ENCODE assay signal across 9 cellular contexts in genomic region chr2:238379096-238379810, GRCh38. TPM values are rescaled to one million over a fixed set of nuclear protein-coding genes. Genes with fewer than 3 reads are reported as not detected.
DNase-seq lines count a peak whose midpoint lies in the region; FAIRE-seq and TF ChIP-seq lines count a peak whose summit lies in the region.
"Had no signal": no experiment of that assay in that cellular context is flagged by ENCODE, and none has a peak within 500 bp of the region (broad histone marks: within the 10 kb centered on the region; RNA-seq: fewer than 3 reads in every experiment).

No MANE protein-coding gene starts in this region.

- no CpG with 5 or more reads among the region's 15 CpGs for WGBS in mesendoderm (ENCODE audit: extremely low coverage, insufficient coverage, low lambda C conversion rate)

- DNase-seq in GM13976 (ENCODE audit: low spot score) (peak; percentile 35), PC-9 (peak; percentile 31 to 41), bronchial epithelial cell (ENCODE audit: low read depth) (peak; percentile 60), pulmonary artery endothelial cell (ENCODE audit: low read depth, low spot score) (peak; percentile 57), D721Med (ENCODE audit: insufficient read length, low spot score) (no peak), H7 (no peak), mesendoderm (no peak), AG08395 (ENCODE audit: low spot score) (no peak)

- intact Hi-C loops in PC-9 (cut with micrococcal nuclease; ENCODE audit: unreplicated experiment): no loop called here

- H3F3A ChIP-seq in PC-9 (ENCODE audit: insufficient read depth, low read depth): peaks cover 22% of the 10 kb centered on the region

- H3K27ac ChIP-seq in PC-9 (peak overlapping the region; percentile 58; the same call in 1 of the 2 replicates), mesendoderm (ENCODE audit: low read depth, low read length) (no peak overlapping the region)
- H3K27ac ChIP-seq: SK-N-MC had no signal

- H4K5ac ChIP-seq in mesendoderm (ENCODE audit: low read length): no peak overlapping the region

- no peaks in the 10 kb centered on the region for H3K79me1 ChIP-seq in mesendoderm (ENCODE audit: low read length)

- H3K4me3 ChIP-seq in PC-9: no peak overlapping the region
- H3K4me3 ChIP-seq in bronchial epithelial cell (ENCODE audit: low read depth, low read length): no peak overlapping the region
- no peak overlapping the region for H3K4me3 ChIP-seq in H7 (ENCODE audit: insufficient read depth, low read depth, low read length)
- no peak overlapping the region for H3K4me3 ChIP-seq in mesendoderm (ENCODE audit: low read length)
- H3K4me3 ChIP-seq: SK-N-MC had no signal

- H3K79me2 ChIP-seq in PC-9 (ENCODE audit: low read depth) (no peaks in the 10 kb centered on the region), mesendoderm (ENCODE audit: control insufficient read depth, insufficient read depth, low read length) (no peaks in the 10 kb centered on the region)

- H3K9me3 ChIP-seq in PC-9 (ENCODE audit: insufficient read depth, low read depth): no peaks in the 10 kb centered on the region

- no peak overlapping the region for H3K9ac ChIP-seq in mesendoderm (ENCODE audit: low read length)

- H3K36me3 ChIP-seq in PC-9 (ENCODE audit: low read depth) (no peaks in the 10 kb centered on the region), bronchial epithelial cell (ENCODE audit: control insufficient read depth, insufficient read depth, low read length) (peaks cover 1% of the 10 kb centered on the region), H7 (replicated peaks; ENCODE audit: control insufficient read depth, insufficient read depth, low read length) (no peaks in the 10 kb centered on the region; the same call in 1 of the 2 replicates), mesendoderm (ENCODE audit: control insufficient read depth, insufficient read depth, low read length) (no peaks in the 10 kb centered on the region)

- H3K23ac ChIP-seq in mesendoderm (ENCODE audit: low read length): no peak overlapping the region

- no TSS peak for BruUV-seq in PC-9 (replicated peaks; lab: Mats Ljungman, UMichigan)

- H4K8ac ChIP-seq in mesendoderm (ENCODE audit: low read depth, low read length): no peak overlapping the region

- peak overlapping the region; percentile 20 for H3K4me2 ChIP-seq in PC-9
- no peak overlapping the region for H3K4me2 ChIP-seq in mesendoderm (ENCODE audit: low read length)

- H3K27me3 ChIP-seq in PC-9 (ENCODE audit: insufficient read depth, low read depth) (no peaks in the 10 kb centered on the region), bronchial epithelial cell (ENCODE audit: control insufficient read depth, insufficient read depth, low read length) (no peaks in the 10 kb centered on the region), H7 (ENCODE audit: control insufficient read depth, insufficient read depth, low read length) (no peaks in the 10 kb centered on the region), mesendoderm (ENCODE audit: insufficient read depth, low read length, poor library complexity) (no peaks in the 10 kb centered on the region)

- CTCF ChIA-PET in PC-9 (lab: Charles Lee): no interaction called here

- H2AFZ ChIP-seq in PC-9: no peak overlapping the region

- H3K4ac ChIP-seq in mesendoderm (ENCODE audit: low read depth, low read length): no peak overlapping the region

- H3K9me2 ChIP-seq in PC-9 (ENCODE audit: insufficient read depth): no peaks in the 10 kb centered on the region

- H3K18ac ChIP-seq in mesendoderm (ENCODE audit: low read length): no peak overlapping the region

- H2AK5ac ChIP-seq in mesendoderm (ENCODE audit: low read length): no peak overlapping the region

- H2BK120ac ChIP-seq in mesendoderm (ENCODE audit: low read depth, low read length): no peak overlapping the region

- H2BK15ac ChIP-seq in mesendoderm (replicated peaks; ENCODE audit: low read depth): no peak overlapping the region

- POLR2A ChIA-PET in PC-9 (lab: Charles Lee; ENCODE audit: unreplicated experiment): interaction anchor here (0.6 kb wide), 1 partner anchor 89 kb away, joined by 9 read pairs; no protein-coding TSS in a partner anchor

- no peak for TF ChIP-seq CTCF in GM13976 (IDR thresholded peaks at IDR 0.05; ENCODE audit: borderline replicate concordance, control extremely low read depth, extremely low read depth, insufficient read depth, missing control alignments)
- TF ChIP-seq CTCF in PC-9 (conservative IDR thresholded peaks at IDR 0.05): no peak
- no peak for TF ChIP-seq CTCF in bronchial epithelial cell (IDR thresholded peaks at IDR 0.05; ENCODE audit: insufficient read depth, low read length, severe bottlenecking)
- no peak for TF ChIP-seq CTCF in D721Med (IDR thresholded peaks at IDR 0.05; ENCODE audit: insufficient read depth, missing control alignments)

- FAIRE-seq in bronchial epithelial cell (lab: Jason Lieb, UNC) (no peak), D721Med (lab: Jason Lieb, UNC) (no peak)

- H3K4me1 ChIP-seq in PC-9 (replicated peaks; ENCODE audit: insufficient read depth): peaks cover 26% of the 10 kb centered on the region
- no peaks in the 10 kb centered on the region for H3K4me1 ChIP-seq in mesendoderm (ENCODE audit: control insufficient read depth, low read depth, low read length)

- no peak overlapping the region for H3K56ac ChIP-seq in mesendoderm (ENCODE audit: low read length)

- H2BK5ac ChIP-seq in mesendoderm (ENCODE audit: low read length): no peak overlapping the region

- no peaks in the 10 kb centered on the region for H4K20me1 ChIP-seq in PC-9 (ENCODE audit: insufficient read depth)

- in situ Hi-C loops in GM13976 (cut with MboI; ENCODE audit: low sequenced_read_pairs, unreplicated experiment): no loop called here

RNA-seq across cellular contexts. Expression of gene ASB1, which starts 47.5 kb away (rescaled TPM):
- total RNA-seq in PC-9 (2021): 56.7 and 64.6 TPM in 2 replicates
- total RNA-seq in bronchial epithelial cell: 41.9 and 70.2 TPM in 2 replicates
- total RNA-seq in pulmonary artery endothelial cell: 21.2 and 34.9 TPM in 2 replicates
- total RNA-seq in H7 (2014; rRNA removed; shearing (Covaris generic)): 23.2 and 26.5 TPM in 2 replicates
- 22.0 TPM for polyA plus RNA-seq in mesendoderm (2013, experiment 1 of 2)
- polyA plus RNA-seq in mesendoderm (2013, experiment 2 of 2): 22.2 TPM

RNA-seq across cellular contexts. Expression of gene TRAF3IP1, which starts 58.9 kb away (rescaled TPM):
- total RNA-seq in PC-9 (2021) (50.2 and 51.7 TPM in 2 replicates), bronchial epithelial cell (9.2 and 11.4 TPM in 2 replicates), pulmonary artery endothelial cell (10.3 and 10.8 TPM in 2 replicates)
- total RNA-seq in H7 (2014; rRNA removed; shearing (Covaris generic)): 3.9 and 9.5 TPM in 2 replicates
- 11.7 TPM for polyA plus RNA-seq in mesendoderm (2013, experiment 1 of 2)
- 12.0 TPM for polyA plus RNA-seq in mesendoderm (2013, experiment 2 of 2)

Comparison
In these comparisons a context has a peak if more than half of its experiments do, and no peak if none do; other contexts are left out.
1. DNase-seq: peak in GM13976 (single experiment), PC-9 (2 of 2), bronchial epithelial cell (single experiment) and pulmonary artery endothelial cell (single experiment); none in D721Med (single experiment), H7 (single experiment), mesendoderm (single experiment) and AG08395 (single experiment).